In genomic region chr6:1589208-1589607, GRCh38 we compare ENCODE assay signal across 16 cellular contexts. TPM values are rescaled to one million over a fixed set of nuclear protein-coding genes. Genes with fewer than 3 reads are reported as not detected.
DNase-seq lines count a peak whose midpoint lies in the region; ATAC-seq, FAIRE-seq and TF ChIP-seq lines count a peak whose summit lies in the region.
"Had no signal": no experiment of that assay in that cellular context is flagged by ENCODE, and none has a peak within 500 bp of the region (broad histone marks: within the 10 kb centered on the region; RNA-seq: fewer than 3 reads in every experiment).

No MANE protein-coding gene starts in this region.

- peak; percentile 93 for ATAC-seq in left colon
- ATAC-seq: CD8-positive, alpha-beta T cell had no signal

- DNase-seq in activated CD8-positive, alpha-beta memory T cell treated with anti-CD3 and anti-CD28 coated beads, Interleukin-2, amount 50 U/mL, for 48 hours = peak; percentile 8
- no peak for DNase-seq in activated CD8-positive, alpha-beta memory T cell treated with anti-CD3 and anti-CD28 coated beads, Interleukin-2, amount 50 U/mL, for 4 hours
- DNase-seq in LoVo (ENCODE audit: low spot score) (peak; percentile 37), left colon (no peak), small intestine (peak; percentile 78), activated T-cell treated with anti-CD3 and anti-CD28 coated beads for 4 hours (no peak), epidermal melanocyte (ENCODE audit: insufficient read length, low spot score) (no peak), BE2C (no peak)
- DNase-seq: 8988T, Calu3, DMS79 treated with DMSO at 0.1 percent for 48 hours, GF-D8, H9 had no signal

- H3K4me3 ChIP-seq in small intestine (ENCODE audit: low read depth in 1 of 2, low read length in 2 of 2) (no peak overlapping the region), BE2C (ENCODE audit: low read depth, low read length) (no peak overlapping the region)
- H3K4me3 ChIP-seq: BLaER1 treated with 17β-estradiol and CSF1 and Interleukin-3, amounts not matched to agents 10 nM and 100 nM had no signal

- H3K9me3 ChIP-seq in small intestine (ENCODE audit: control insufficient read depth, low read depth) (no peaks in the 10 kb centered on the region), BE2C (no peaks in the 10 kb centered on the region)
- H3K9me3 ChIP-seq: BLaER1 treated with 17β-estradiol and CSF1 and Interleukin-3, amounts not matched to agents 10 nM and 100 nM had no signal

- intact Hi-C loops in left colon (cut with DNase I, micrococcal nuclease) = no loop called here

- WGBS in small intestine, 3 donors = 15 to 56% (median 33%) methylated on average over 6 of the region's 6 CpGs

- no peaks in the 10 kb centered on the region for H3K4me1 ChIP-seq in small intestine (ENCODE audit: control insufficient read depth in 2 of 2, insufficient read depth in 1 of 2, low read depth in 1 of 2, low read length in 1 of 2)
- no peaks in the 10 kb centered on the region for H3K4me1 ChIP-seq in BE2C

- no peak overlapping the region for H3K27ac ChIP-seq in small intestine (ENCODE audit: low read depth in 1 of 2, low read length in 1 of 2)
- H3K27ac ChIP-seq: BLaER1 treated with 17β-estradiol and CSF1 and Interleukin-3, amounts not matched to agents 10 nM and 100 nM had no signal

- H3K36me3 ChIP-seq in small intestine (ENCODE audit: control insufficient read depth in 2 of 2, insufficient read depth in 2 of 2, low read length in 2 of 2) = no peaks in the 10 kb centered on the region
- no peaks in the 10 kb centered on the region for H3K36me3 ChIP-seq in BE2C
- H3K36me3 ChIP-seq: BLaER1 treated with 17β-estradiol and CSF1 and Interleukin-3, amounts not matched to agents 10 nM and 100 nM had no signal

- FAIRE-seq in small intestine (lab: Jason Lieb, UNC) = no peak
- FAIRE-seq: H1 had no signal

- H3K27me3 ChIP-seq in small intestine (ENCODE audit: control insufficient read depth in 2 of 2, insufficient read depth in 2 of 2, low read length in 2 of 2) (peaks cover 0 to 4% of the 10 kb centered on the region in 2 donors), BE2C (peaks cover 82% of the 10 kb centered on the region)

- TF ChIP-seq CTCF in BE2C (IDR thresholded peaks at IDR 0.05; ENCODE audit: low read depth, low read length) = no peak

RNA-seq across cellular contexts. Expression of gene FOXC1, which starts 20.5 kb away (rescaled TPM):
- 1 to 10 TPM in 1 of 2 donors, under 1 TPM in 1; 0.82 to 1.5 TPM for total RNA-seq in left colon
- 1 to 10 TPM in 1 of 3 donors, under 1 TPM in 1, not detected in 1; 0.27 to 3.1 TPM for polyA plus RNA-seq in small intestine
- 5.9 TPM for polyA plus RNA-seq in BE2C (2012; ENCODE audit: insufficient read depth, insufficient read length, low read depth)
- total RNA-seq: CD8-positive, alpha-beta T cell; H9 had no signal
- polyA plus RNA-seq: H1 had no signal

Comparison
In these comparisons a context has a peak if more than half of its experiments do, and no peak if none do; other contexts are left out.
1. DNase-seq: peak in activated CD8-positive, alpha-beta memory T cell treated with anti-CD3 and anti-CD28 coated beads, Interleukin-2, amount 50 U/mL, for 48 hours (single experiment), LoVo (single experiment) and small intestine (single experiment); none in activated CD8-positive, alpha-beta memory T cell treated with anti-CD3 and anti-CD28 coated beads, Interleukin-2, amount 50 U/mL, for 4 hours (single experiment), left colon (0 of 2), activated T-cell treated with anti-CD3 and anti-CD28 coated beads for 4 hours (single experiment), epidermal melanocyte (single experiment) and BE2C (single experiment).